Comparison of ENCODE assay signal across 9 cellular contexts in genomic region chr17:80253631-80254395, GRCh38. TPM values are rescaled to one million over a fixed set of nuclear protein-coding genes. Genes with fewer than 3 reads are reported as not detected.
DNase-seq lines count a peak whose midpoint lies in the region; ATAC-seq and TF ChIP-seq lines count a peak whose summit lies in the region.
"Had no signal": no experiment of that assay in that cellular context is flagged by ENCODE, and none has a peak within 500 bp of the region (broad histone marks: within the 10 kb centered on the region; RNA-seq: fewer than 3 reads in every experiment).

No MANE protein-coding gene starts in this region.

- peak overlapping the region; percentile 50 for H2BK120ac ChIP-seq in mesenchymal stem cell (ENCODE audit: low read depth, low read length)

- peaks cover 20% of the 10 kb centered on the region for H3K4me1 ChIP-seq in mesenchymal stem cell (ENCODE audit: control insufficient read depth, insufficient read depth, low read depth, low read length)
- peaks cover 18% of the 10 kb centered on the region for H3K4me1 ChIP-seq in upper lobe of right lung
- H3K4me1 ChIP-seq: BE2C had no signal

- H4K8ac ChIP-seq in mesenchymal stem cell (ENCODE audit: low read length), result peak overlapping the region; percentile 53

- WGBS in mesenchymal stem cell, result 95% methylated on average over 21 of the region's 21 CpGs

- H3K36me3 ChIP-seq in mesenchymal stem cell (ENCODE audit: control insufficient read depth in 1 of 2, insufficient read depth in 2 of 2, low read depth in 1 of 2, low read length in 2 of 2) (peaks cover 27 to 40% of the 10 kb centered on the region in 2 experiments), upper lobe of right lung (peaks cover 17% of the 10 kb centered on the region)
- H3K36me3 ChIP-seq: BE2C had no signal

- no peaks in the 10 kb centered on the region for H3K79me1 ChIP-seq in mesenchymal stem cell (replicated peaks; ENCODE audit: low read length, poor library complexity, severe bottlenecking)

- H2BK15ac ChIP-seq in mesenchymal stem cell (ENCODE audit: low read depth, poor library complexity, severe bottlenecking), result no peak overlapping the region

- H3K4ac ChIP-seq in mesenchymal stem cell (ENCODE audit: low read depth in 1 of 2, low read length in 2 of 2), result peak overlapping the region in 1 of 2 experiments; percentile 15

- no peaks in the 10 kb centered on the region for H3K27me3 Mint-ChIP-seq in activated naive CD4-positive, alpha-beta T cell treated with anti-CD3 and anti-CD28 coated beads, Interleukin-2, amount 10 ng/mL, durations not matched to agents 7 days and 5 days
- H3K27me3 Mint-ChIP-seq in activated naive CD8-positive, alpha-beta T cell treated with anti-CD3 and anti-CD28 coated beads, Interleukin-2, amount 50 U/mL, for 24 hours, result no peaks in the 10 kb centered on the region

- H3K4me3 Mint-ChIP-seq in activated naive CD4-positive, alpha-beta T cell treated with anti-CD3 and anti-CD28 coated beads, Interleukin-2, amount 10 ng/mL, durations not matched to agents 7 days and 5 days, result no peak overlapping the region
- H3K4me3 Mint-ChIP-seq in activated naive CD8-positive, alpha-beta T cell treated with anti-CD3 and anti-CD28 coated beads, Interleukin-2, amount 50 U/mL, for 24 hours, result no peak overlapping the region

- CTCF ChIA-PET in activated naive CD4-positive, alpha-beta T cell treated with anti-CD3 and anti-CD28 coated beads, Interleukin-2, amount 10 ng/mL, durations not matched to agents 7 days and 5 days (lab: Charles Lee), result interaction anchor here (1.0 to 3.7 kb wide), 3 partner anchors 16 to 172 kb away, joined by 3 to 33 read pairs (median 3); no protein-coding TSS in a partner anchor

- H3K4me3 ChIP-seq in mesenchymal stem cell (ENCODE audit: insufficient read depth in 1 of 2, low read depth in 1 of 2, low read length in 2 of 2) (no peak overlapping the region), upper lobe of right lung (no peak overlapping the region)

- no peak overlapping the region for H3K18ac ChIP-seq in mesenchymal stem cell (ENCODE audit: low read depth in 1 of 2, low read length in 2 of 2)

- H3K4me1 Mint-ChIP-seq in activated naive CD4-positive, alpha-beta T cell treated with anti-CD3 and anti-CD28 coated beads, Interleukin-2, amount 10 ng/mL, durations not matched to agents 7 days and 5 days, result peaks cover 66% of the 10 kb centered on the region
- peaks cover 53% of the 10 kb centered on the region for H3K4me1 Mint-ChIP-seq in activated naive CD8-positive, alpha-beta T cell treated with anti-CD3 and anti-CD28 coated beads, Interleukin-2, amount 50 U/mL, for 24 hours

- no peaks in the 10 kb centered on the region for H3K9me3 Mint-ChIP-seq in activated naive CD4-positive, alpha-beta T cell treated with anti-CD3 and anti-CD28 coated beads, Interleukin-2, amount 50 U/mL, for 72 hours
- H3K9me3 Mint-ChIP-seq in activated naive CD4-positive, alpha-beta T cell treated with anti-CD3 and anti-CD28 coated beads, Interleukin-2, amount 10 ng/mL, durations not matched to agents 7 days and 5 days, result no peaks in the 10 kb centered on the region
- no peaks in the 10 kb centered on the region for H3K9me3 Mint-ChIP-seq in activated naive CD8-positive, alpha-beta T cell treated with anti-CD3 and anti-CD28 coated beads, Interleukin-2, amount 50 U/mL, for 24 hours

- no peak overlapping the region for H3K9ac ChIP-seq in mesenchymal stem cell (ENCODE audit: low read length)

- H4K91ac ChIP-seq in mesenchymal stem cell (ENCODE audit: low read length), result peak overlapping the region; percentile 79

- H3K9me3 ChIP-seq in mesenchymal stem cell (ENCODE audit: control insufficient read depth, low read length) (no peaks in the 10 kb centered on the region), upper lobe of right lung (no peaks in the 10 kb centered on the region)
- H3K9me3 ChIP-seq: BE2C had no signal

- H2AFZ ChIP-seq in mesenchymal stem cell (ENCODE audit: low read depth, low read length), result no peak overlapping the region

- peak overlapping the region; percentile 60 for H2BK5ac ChIP-seq in mesenchymal stem cell (ENCODE audit: low read depth, low read length, poor library complexity, severe bottlenecking)

- peak overlapping the region; percentile 97 to 99 for H3K27ac Mint-ChIP-seq in activated naive CD4-positive, alpha-beta T cell treated with anti-CD3 and anti-CD28 coated beads, Interleukin-2, amount 50 U/mL, for 72 hours
- no peak overlapping the region for H3K27ac Mint-ChIP-seq in activated naive CD4-positive, alpha-beta T cell treated with anti-CD3 and anti-CD28 coated beads, Interleukin-2, amount 10 ng/mL, durations not matched to agents 7 days and 5 days
- peak overlapping the region; percentile 86 for H3K27ac Mint-ChIP-seq in activated naive CD8-positive, alpha-beta T cell treated with anti-CD3 and anti-CD28 coated beads, Interleukin-2, amount 50 U/mL, for 24 hours

- H3K27ac ChIP-seq in mesenchymal stem cell (ENCODE audit: low read length, poor library complexity, severe bottlenecking), result peak overlapping the region; percentile 87
- H3K27ac ChIP-seq in upper lobe of right lung, result peak overlapping the region; percentile 82

- ATAC-seq in activated naive CD4-positive, alpha-beta T cell treated with anti-CD3 and anti-CD28 coated beads, Interleukin-2, amount 50 U/mL, for 72 hours, result no peak
- no peak for ATAC-seq in activated naive CD8-positive, alpha-beta T cell treated with anti-CD3 and anti-CD28 coated beads, Interleukin-2, amount 50 U/mL, for 24 hours
- ATAC-seq in upper lobe of right lung (peak; percentile 10), HG02623 (IDR thresholded peaks at IDR 0.05; ENCODE audit: unreplicated experiment) (no peak)

- intact Hi-C loops in upper lobe of right lung (cut with DNase I), result no loop called here

- H3K4me2 ChIP-seq in mesenchymal stem cell (ENCODE audit: low read length, poor library complexity, severe bottlenecking), result no peak overlapping the region

- no peak overlapping the region for H3K23ac ChIP-seq in mesenchymal stem cell (ENCODE audit: low read length in 2 of 2)

- no peak overlapping the region for H3K14ac ChIP-seq in mesenchymal stem cell (ENCODE audit: low read length in 2 of 2)

- no peak for DNase-seq in activated naive CD4-positive, alpha-beta T cell treated with anti-CD3 and anti-CD28 coated beads, Interleukin-2, amount 50 U/mL, for 72 hours (ENCODE audit: low spot score in 2 of 2)
- no peak for DNase-seq in activated naive CD4-positive, alpha-beta T cell treated with anti-CD3 and anti-CD28 coated beads, Interleukin-2, amount 10 ng/mL, durations not matched to agents 7 days and 5 days
- DNase-seq in activated naive CD8-positive, alpha-beta T cell treated with anti-CD3 and anti-CD28 coated beads, Interleukin-2, amount 50 U/mL, for 24 hours, result no peak
- DNase-seq in mesenchymal stem cell, result no peak
- no peak for DNase-seq in upper lobe of right lung
- DNase-seq in NCI-H146 (lab: John Stamatoyannopoulos, UW), result no peak
- DNase-seq in stimulated activated naive CD4-positive, alpha-beta T cell (lab: John Stamatoyannopoulos, UW), result no peak

- TF ChIP-seq CTCF in upper lobe of right lung (IDR thresholded peaks at IDR 0.05), result no peak

- no peaks in the 10 kb centered on the region for H3K27me3 ChIP-seq in mesenchymal stem cell (ENCODE audit: control insufficient read depth in 1 of 2, insufficient read depth in 1 of 2, low read length in 2 of 2)
- no peaks in the 10 kb centered on the region for H3K27me3 ChIP-seq in upper lobe of right lung
- H3K27me3 ChIP-seq: BE2C had no signal

- H2AK5ac ChIP-seq in mesenchymal stem cell (ENCODE audit: low read length, severe bottlenecking), result peak overlapping the region; percentile 24

- H2BK12ac ChIP-seq in mesenchymal stem cell (ENCODE audit: low read length in 2 of 2), result peak overlapping the region; percentile 49 to 60

- H3K36me3 Mint-ChIP-seq in activated naive CD4-positive, alpha-beta T cell treated with anti-CD3 and anti-CD28 coated beads, Interleukin-2, amount 50 U/mL, for 72 hours, result no peaks in the 10 kb centered on the region
- H3K36me3 Mint-ChIP-seq in activated naive CD4-positive, alpha-beta T cell treated with anti-CD3 and anti-CD28 coated beads, Interleukin-2, amount 10 ng/mL, durations not matched to agents 7 days and 5 days, result no peaks in the 10 kb centered on the region
- H3K36me3 Mint-ChIP-seq in activated naive CD8-positive, alpha-beta T cell treated with anti-CD3 and anti-CD28 coated beads, Interleukin-2, amount 50 U/mL, for 24 hours (ENCODE audit: low read depth), result no peaks in the 10 kb centered on the region

RNA-seq across cellular contexts. Expression of gene RNF213, which starts 6.8 kb away (rescaled TPM):
- total RNA-seq in activated naive CD4-positive, alpha-beta T cell treated with anti-CD3 and anti-CD28 coated beads, Interleukin-2, amount 50 U/mL, for 72 hours, result 100 to 1,000 TPM; 415 to 602 TPM
- 21.7 TPM for polyA plus RNA-seq in mesenchymal stem cell (2013, experiment 1 of 2)
- polyA plus RNA-seq in mesenchymal stem cell (2013, experiment 2 of 2), result 18.9 TPM
- total RNA-seq in upper lobe of right lung, result 236 TPM

RNA-seq across cellular contexts. Expression of gene SLC26A11, which starts 33.6 kb away (rescaled TPM):
- total RNA-seq in activated naive CD4-positive, alpha-beta T cell treated with anti-CD3 and anti-CD28 coated beads, Interleukin-2, amount 50 U/mL, for 72 hours, result 10 to 100 TPM in 1 of 2 donors, 1 to 10 TPM in 1; 7.5 to 13.1 TPM
- 16.2 TPM for polyA plus RNA-seq in mesenchymal stem cell (2013, experiment 1 of 2)
- polyA plus RNA-seq in mesenchymal stem cell (2013, experiment 2 of 2), result 15.6 TPM
- total RNA-seq in upper lobe of right lung, result 51.6 TPM

RNA-seq across cellular contexts. Expression of gene SGSH, which starts 33.7 kb away (rescaled TPM):
- total RNA-seq in activated naive CD4-positive, alpha-beta T cell treated with anti-CD3 and anti-CD28 coated beads, Interleukin-2, amount 50 U/mL, for 72 hours, result 10 to 100 TPM; 34.8 to 39.0 TPM
- polyA plus RNA-seq in mesenchymal stem cell (2013, experiment 1 of 2), result 59.2 TPM
- polyA plus RNA-seq in mesenchymal stem cell (2013, experiment 2 of 2), result 59.8 TPM
- 59.8 TPM for total RNA-seq in upper lobe of right lung
